In genomic region chr14:91063119-91063518, GRCh38 we compare ENCODE assay signal across 10 cellular contexts. TPM values are rescaled to one million over a fixed set of nuclear protein-coding genes. Genes with fewer than 3 reads are reported as not detected.
A peak's percentile ranks its signal among the peaks of the same experiment; 100 is the strongest.
DNase-seq lines count a peak whose midpoint lies in the region; ATAC-seq and TF ChIP-seq lines count a peak whose summit lies in the region.
"Had no signal": no experiment of that assay in that cellular context is flagged by ENCODE, and none has a peak within 500 bp of the region (broad histone marks: within the 10 kb centered on the region; RNA-seq: fewer than 3 reads in every experiment).

No MANE protein-coding gene starts in this region.

- peaks cover 3 to 11% of the 10 kb centered on the region in 2 donors for H3K4me1 ChIP-seq in adrenal gland (replicated peaks in 1 of 2)

- CTCF ChIA-PET in activated CD4-positive, alpha-beta T cell treated with anti-CD3 and anti-CD28 coated beads, Interleukin-2, amount 10 ng/mL, durations not matched to agents 7 days and 5 days (lab: Charles Lee) = interaction anchor here (0.6 to 2.9 kb wide), 9 partner anchors 15 to 818 kb away, joined by 3 to 7 read pairs (median 4); partner anchors contain the start of gene DGLUCY

- H3K9me3 Mint-ChIP-seq in activated CD4-positive, alpha-beta T cell treated with anti-CD3 and anti-CD28 coated beads, Interleukin-2, amount 10 ng/mL, durations not matched to agents 7 days and 5 days = peaks cover 17% of the 10 kb centered on the region
- peaks cover 15% of the 10 kb centered on the region for H3K9me3 Mint-ChIP-seq in activated naive CD8-positive, alpha-beta T cell treated with anti-CD3 and anti-CD28 coated beads, Interleukin-2, amount 50 U/mL, for 24 hours
- H3K9me3 Mint-ChIP-seq in stimulated activated naive B cell treated with anti-CD40 and anti-IgM and Interleukin-4, amounts not matched to agents 10 μg/mL and 1 μg/mL and 100 μg/mL, for 72 hours = peaks cover 5 to 6% of the 10 kb centered on the region in 2 donors
- H3K9me3 Mint-ChIP-seq: endodermal cell had no signal

- no peak overlapping the region for H3K4me3 ChIP-seq in adrenal gland

- H3K27ac ChIP-seq in adrenal gland = no peak overlapping the region

- no peaks in the 10 kb centered on the region for H3K27me3 Mint-ChIP-seq in activated CD4-positive, alpha-beta T cell treated with anti-CD3 and anti-CD28 coated beads, Interleukin-2, amount 10 ng/mL, durations not matched to agents 7 days and 5 days
- no peaks in the 10 kb centered on the region for H3K27me3 Mint-ChIP-seq in activated naive CD8-positive, alpha-beta T cell treated with anti-CD3 and anti-CD28 coated beads, Interleukin-2, amount 50 U/mL, for 24 hours
- H3K27me3 Mint-ChIP-seq in stimulated activated naive B cell treated with anti-CD40 and anti-IgM and Interleukin-4, amounts not matched to agents 10 μg/mL and 1 μg/mL and 100 μg/mL, for 72 hours = no peaks in the 10 kb centered on the region

- DNase-seq in activated CD4-positive, alpha-beta T cell treated with anti-CD3 and anti-CD28 coated beads, Interleukin-2, amount 10 ng/mL, durations not matched to agents 7 days and 5 days = peak; percentile 70
- no peak for DNase-seq in activated CD4-positive, alpha-beta T cell treated with anti-CD3 and anti-CD28 coated beads for 1 hour
- DNase-seq in MV-4-11 (lab: John Stamatoyannopoulos, UW) (peak; percentile 98), adrenal gland (no peak)
- DNase-seq in activated naive CD8-positive, alpha-beta T cell treated with anti-CD3 and anti-CD28 coated beads, Interleukin-2, amount 50 U/mL, for 24 hours = no peak
- peak; percentile 16 for DNase-seq in stimulated activated naive B cell treated with anti-CD40 and anti-IgM and Interleukin-4, amounts not matched to agents 10 μg/mL and 1 μg/mL and 100 μg/mL, for 72 hours
- DNase-seq in stimulated activated CD4-positive, alpha-beta T cell treated with anti-CD3 and anti-CD28 coated beads, Interleukin-4, amount 100 ng/mL, for 4 hours = no peak
- DNase-seq: endodermal cell, NCI-H2081 had no signal

- no peak for TF ChIP-seq POLR2A in adrenal gland (IDR thresholded peaks at IDR 0.05)

- peaks cover 62% of the 10 kb centered on the region for H3K4me1 Mint-ChIP-seq in activated CD4-positive, alpha-beta T cell treated with anti-CD3 and anti-CD28 coated beads, Interleukin-2, amount 10 ng/mL, durations not matched to agents 7 days and 5 days
- peaks cover 63% of the 10 kb centered on the region for H3K4me1 Mint-ChIP-seq in activated naive CD8-positive, alpha-beta T cell treated with anti-CD3 and anti-CD28 coated beads, Interleukin-2, amount 50 U/mL, for 24 hours
- H3K4me1 Mint-ChIP-seq in stimulated activated naive B cell treated with anti-CD40 and anti-IgM and Interleukin-4, amounts not matched to agents 10 μg/mL and 1 μg/mL and 100 μg/mL, for 72 hours = peaks cover 22 to 44% of the 10 kb centered on the region in 2 donors

- H3K4me3 Mint-ChIP-seq in activated CD4-positive, alpha-beta T cell treated with anti-CD3 and anti-CD28 coated beads, Interleukin-2, amount 10 ng/mL, durations not matched to agents 7 days and 5 days = peak overlapping the region; percentile 50
- H3K4me3 Mint-ChIP-seq in activated naive CD8-positive, alpha-beta T cell treated with anti-CD3 and anti-CD28 coated beads, Interleukin-2, amount 50 U/mL, for 24 hours = peak overlapping the region; percentile 24
- no peak overlapping the region for H3K4me3 Mint-ChIP-seq in stimulated activated naive B cell treated with anti-CD40 and anti-IgM and Interleukin-4, amounts not matched to agents 10 μg/mL and 1 μg/mL and 100 μg/mL, for 72 hours
- H3K4me3 Mint-ChIP-seq: endodermal cell had no signal

- POLR2A ChIA-PET in activated CD4-positive, alpha-beta T cell treated with anti-CD3 and anti-CD28 coated beads, Interleukin-2, amount 10 ng/mL, durations not matched to agents 7 days and 5 days (lab: Charles Lee) = interaction anchor here (1.0 to 3.2 kb wide), 3 partner anchors 15 to 52 kb away, joined by 3 to 30 read pairs (median 5); partner anchors contain the start of gene DGLUCY

- H3K9me3 ChIP-seq in adrenal gland (replicated peaks in 1 of 3) = no peaks in the 10 kb centered on the region

- H3K36me3 ChIP-seq in adrenal gland (replicated peaks in 1 of 2) = no peaks in the 10 kb centered on the region

- peak overlapping the region; percentile 89 for H3K27ac Mint-ChIP-seq in activated CD4-positive, alpha-beta T cell treated with anti-CD3 and anti-CD28 coated beads, Interleukin-2, amount 10 ng/mL, durations not matched to agents 7 days and 5 days
- H3K27ac Mint-ChIP-seq in activated naive CD8-positive, alpha-beta T cell treated with anti-CD3 and anti-CD28 coated beads, Interleukin-2, amount 50 U/mL, for 24 hours = peak overlapping the region; percentile 90
- peak overlapping the region; percentile 43 for H3K27ac Mint-ChIP-seq in stimulated activated naive B cell treated with anti-CD40 and anti-IgM and Interleukin-4, amounts not matched to agents 10 μg/mL and 1 μg/mL and 100 μg/mL, for 72 hours
- H3K27ac Mint-ChIP-seq: endodermal cell had no signal

- peaks cover 43% of the 10 kb centered on the region for H3K36me3 Mint-ChIP-seq in activated CD4-positive, alpha-beta T cell treated with anti-CD3 and anti-CD28 coated beads, Interleukin-2, amount 10 ng/mL, durations not matched to agents 7 days and 5 days (ENCODE audit: low read depth)
- H3K36me3 Mint-ChIP-seq in activated naive CD8-positive, alpha-beta T cell treated with anti-CD3 and anti-CD28 coated beads, Interleukin-2, amount 50 U/mL, for 24 hours (ENCODE audit: low read depth) = peaks cover 2% of the 10 kb centered on the region
- peaks cover 0 to 6% of the 10 kb centered on the region in 2 donors for H3K36me3 Mint-ChIP-seq in stimulated activated naive B cell treated with anti-CD40 and anti-IgM and Interleukin-4, amounts not matched to agents 10 μg/mL and 1 μg/mL and 100 μg/mL, for 72 hours

- intact Hi-C loops in adrenal gland (cut with DNase I) = no loop called here

- no peaks in the 10 kb centered on the region for H3K27me3 ChIP-seq in adrenal gland

- peak; percentile 11 for ATAC-seq in activated naive CD8-positive, alpha-beta T cell treated with anti-CD3 and anti-CD28 coated beads, Interleukin-2, amount 50 U/mL, for 24 hours
- ATAC-seq in stimulated activated naive B cell treated with anti-CD40 and anti-IgM and Interleukin-4, amounts not matched to agents 10 μg/mL and 1 μg/mL and 100 μg/mL, for 72 hours (replicated peaks) = peak in 1 of 2 donors; percentile 6
- no peak for ATAC-seq in HG03045 (IDR thresholded peaks at IDR 0.05; ENCODE audit: unreplicated experiment)

- no peak for TF ChIP-seq CTCF in adrenal gland (IDR thresholded peaks at IDR 0.05)

RNA-seq across cellular contexts. Expression of gene RPS6KA5, which starts 2.7 kb away (rescaled TPM):
- 10 to 100 TPM; 42.1 to 44.8 TPM for total RNA-seq in activated CD4-positive, alpha-beta T cell treated with anti-CD3 and anti-CD28 coated beads, Interleukin-2, amount 10 ng/mL, durations not matched to agents 7 days and 5 days
- total RNA-seq in adrenal gland = 1 to 10 TPM; 1.7 to 5.5 (median 1.9) TPM
- polyA plus RNA-seq in adrenal gland = under 1 TPM; 0.27 to 0.99 (median 0.72) TPM

RNA-seq across cellular contexts. Expression of gene DGLUCY, which starts 50.8 kb away (rescaled TPM):
- 100 to 1,000 TPM; 109 to 110 TPM for total RNA-seq in activated CD4-positive, alpha-beta T cell treated with anti-CD3 and anti-CD28 coated beads, Interleukin-2, amount 10 ng/mL, durations not matched to agents 7 days and 5 days
- total RNA-seq in adrenal gland = 10 to 100 TPM; 48.9 to 93.4 (median 77.5) TPM
- polyA plus RNA-seq in adrenal gland = 10 to 100 TPM; 50.3 to 65.1 (median 60.1) TPM

Comparison
In these comparisons a context has a peak if more than half of its experiments do, and no peak if none do; other contexts are left out.
1. DNase-seq: peak in activated CD4-positive, alpha-beta T cell treated with anti-CD3 and anti-CD28 coated beads, Interleukin-2, amount 10 ng/mL, durations not matched to agents 7 days and 5 days (single experiment), MV-4-11 (single experiment) and stimulated activated naive B cell treated with anti-CD40 and anti-IgM and Interleukin-4, amounts not matched to agents 10 μg/mL and 1 μg/mL and 100 μg/mL, for 72 hours (single experiment); none in activated CD4-positive, alpha-beta T cell treated with anti-CD3 and anti-CD28 coated beads for 1 hour (single experiment), activated naive CD8-positive, alpha-beta T cell treated with anti-CD3 and anti-CD28 coated beads, Interleukin-2, amount 50 U/mL, for 24 hours (single experiment), stimulated activated CD4-positive, alpha-beta T cell treated with anti-CD3 and anti-CD28 coated beads, Interleukin-4, amount 100 ng/mL, for 4 hours (0 of 2) and adrenal gland (0 of 7).
2. H3K4me3 Mint-ChIP-seq: peak in activated CD4-positive, alpha-beta T cell treated with anti-CD3 and anti-CD28 coated beads, Interleukin-2, amount 10 ng/mL, durations not matched to agents 7 days and 5 days (single experiment) and activated naive CD8-positive, alpha-beta T cell treated with anti-CD3 and anti-CD28 coated beads, Interleukin-2, amount 50 U/mL, for 24 hours (single experiment); none in stimulated activated naive B cell treated with anti-CD40 and anti-IgM and Interleukin-4, amounts not matched to agents 10 μg/mL and 1 μg/mL and 100 μg/mL, for 72 hours (0 of 2).
3. RNA of gene RPS6KA5, which starts 2.7 kb away (total RNA-seq): 42.1 to 44.8 TPM in activated CD4-positive, alpha-beta T cell treated with anti-CD3 and anti-CD28 coated beads, Interleukin-2, amount 10 ng/mL, durations not matched to agents 7 days and 5 days; 1.7 to 5.5 TPM in adrenal gland; every median in the first group is over 4 times any median in the second.
4. Peak in every context shown above with its lines, with median percentiles within 50 percentile points of each other: H3K27ac Mint-ChIP-seq.